1 cellular context compared by ENCODE assay signal in the genomic region with DNA sequence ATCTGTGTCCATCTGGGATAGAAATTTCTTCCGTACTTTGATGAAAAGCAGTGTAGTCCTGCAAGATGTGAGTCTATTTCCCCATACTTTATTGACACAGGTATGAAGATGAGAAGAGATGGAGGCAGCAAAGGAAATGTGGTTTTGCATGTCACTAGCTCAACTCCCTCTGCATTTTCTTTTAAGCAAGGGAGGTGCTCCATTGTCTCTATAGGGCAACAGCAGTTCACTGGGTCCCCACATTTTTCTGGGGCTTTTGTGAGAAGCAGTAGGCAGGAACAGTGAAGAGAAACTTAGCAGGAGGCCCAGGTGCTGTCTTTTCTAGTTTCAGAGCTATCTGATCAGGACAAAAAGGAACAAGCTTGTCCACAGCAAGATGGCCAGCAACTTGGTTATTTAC.
TF ChIP-seq lines count a peak whose summit lies in the region.

No MANE protein-coding gene starts in this region.

TF ChIP-seq in WTC11, 78 proteins besides CTCF, POLR2A, EP300 and RAD21:
- TF ChIP-seq, protein P1, sequence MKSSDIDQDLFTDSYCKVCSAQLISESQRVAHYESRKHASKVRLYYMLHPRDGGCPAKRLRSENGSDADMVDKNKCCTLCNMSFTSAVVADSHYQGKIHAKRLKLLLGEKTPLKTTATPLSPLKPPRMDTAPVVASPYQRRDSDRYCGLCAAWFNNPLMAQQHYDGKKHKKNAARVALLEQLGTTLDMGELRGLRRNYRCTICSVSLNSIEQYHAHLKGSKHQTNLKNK (CRISPR knock-in tag; IDR thresholded peaks at IDR 0.05), result no peak
- no peak for TF ChIP-seq OVOL2 (CRISPR knock-in tag; IDR thresholded peaks at IDR 0.05; ENCODE audit: borderline replicate concordance)
- no peak for TF ChIP-seq ZNF281 (CRISPR knock-in tag; IDR thresholded peaks at IDR 0.05)
- no peak for TF ChIP-seq PRRX2 (CRISPR knock-in tag; IDR thresholded peaks at IDR 0.05)
- TF ChIP-seq USF2 (CRISPR knock-in tag; IDR thresholded peaks at IDR 0.05), result no peak
- no peak for TF ChIP-seq NFYB (CRISPR knock-in tag; conservative IDR thresholded peaks at IDR 0.05; ENCODE audit: low read depth)
- no peak for TF ChIP-seq IRF1 (CRISPR knock-in tag; IDR thresholded peaks at IDR 0.05)
- no peak for TF ChIP-seq ZNF138 (CRISPR knock-in tag; conservative IDR thresholded peaks at IDR 0.05)
- no peak for TF ChIP-seq ETV6 (CRISPR knock-in tag; IDR thresholded peaks at IDR 0.05)
- no peak for TF ChIP-seq TCF7 (CRISPR knock-in tag; IDR thresholded peaks at IDR 0.05; ENCODE audit: low read depth)
- no peak for TF ChIP-seq ZNF219 (CRISPR knock-in tag; IDR thresholded peaks at IDR 0.05; ENCODE audit: borderline replicate concordance)
- TF ChIP-seq RELA (CRISPR knock-in tag; IDR thresholded peaks at IDR 0.05; ENCODE audit: borderline replicate concordance), result no peak
- TF ChIP-seq GABPB1 (CRISPR knock-in tag; IDR thresholded peaks at IDR 0.05), result no peak
- TF ChIP-seq CBFB (CRISPR knock-in tag; IDR thresholded peaks at IDR 0.05; ENCODE audit: low read depth), result no peak
- TF ChIP-seq SMAD4 (CRISPR knock-in tag; IDR thresholded peaks at IDR 0.05), result no peak
